Comparison of ENCODE assay signal across 13 cellular contexts in the genomic region with DNA sequence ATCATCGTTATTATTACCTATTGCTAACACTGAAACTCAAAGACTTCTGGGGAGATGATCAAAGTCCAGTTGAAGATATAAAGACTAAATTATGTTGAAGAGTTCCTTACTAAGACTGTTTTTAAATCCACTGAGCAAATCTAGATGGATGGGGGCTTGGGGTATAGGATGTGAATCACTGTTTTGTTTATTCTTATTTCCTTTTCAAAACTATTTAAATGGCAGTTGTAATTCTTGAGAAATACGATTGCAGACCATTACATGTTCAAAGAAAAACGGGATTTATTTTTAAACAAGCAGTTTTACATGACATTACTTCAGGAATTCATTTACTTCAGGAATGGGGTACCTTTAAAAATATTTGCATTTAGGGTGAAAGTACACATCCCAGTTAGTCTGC. TPM values are rescaled to one million over a fixed set of nuclear protein-coding genes. Genes with fewer than 3 reads are reported as not detected.
DNase-seq lines count a peak whose midpoint lies in the region; ATAC-seq and TF ChIP-seq lines count a peak whose summit lies in the region.
"Had no signal": no experiment of that assay in that cellular context is flagged by ENCODE, and none has a peak within 500 bp of the region (broad histone marks: within the 10 kb centered on the region; RNA-seq: fewer than 3 reads in every experiment).

No MANE protein-coding gene starts in this region.

- no TSS peak for BruUV-seq in Panc1 (replicated peaks; lab: Mats Ljungman, UMichigan)

- intact Hi-C loops in heart right ventricle (cut with DNase I) = loop anchor here in 6 of 10 donors (5.0 kb wide), 6 partner anchors 38 to 143 kb away; no protein-coding TSS in a partner anchor
- intact Hi-C loops in cardiac septum (cut with DNase I) = loop anchor here (5.0 kb wide), 1 partner anchor 103 kb away; no protein-coding TSS in a partner anchor
- intact Hi-C loops in Panc1 (cut with micrococcal nuclease; ENCODE audit: unreplicated experiment) = no loop called here
- intact Hi-C loops in dorsolateral prefrontal cortex (cut with DNase I) = loop anchor here (5.0 to 10.0 kb wide), 4 partner anchors 80 to 233 kb away; no protein-coding TSS in a partner anchor

- H3K27ac ChIP-seq in heart right ventricle (peak overlapping the region in 9 of 10 donors; percentile 1 to 92 (median 86)), Panc1 (ENCODE audit: low read length) (peak overlapping the region; percentile 82), dorsolateral prefrontal cortex (peak overlapping the region in 56 of 59 donors; percentile 22 to 97 (median 91)), substantia nigra (ENCODE audit: low read depth, low read length, poor library complexity, severe bottlenecking) (peak overlapping the region; percentile 17)
- H3K27ac ChIP-seq: neutrophil had no signal

- no peak for DNase-seq in heart right ventricle
- no peak for DNase-seq in cardiac septum (ENCODE audit: low spot score)
- no peak for DNase-seq in Panc1 (ENCODE audit: low read depth, low spot score)
- no peak for DNase-seq in dorsolateral prefrontal cortex
- no peak for DNase-seq in substantia nigra (lab: John Stamatoyannopoulos, UW)
- DNase-seq in SK-N-DZ (ENCODE audit: low spot score) = no peak
- DNase-seq: effector memory CD4-positive, alpha-beta T cell; head of caudate nucleus; NCI-H2081; NK-92 treated with Interleukin-12 subunit alpha and Interleukin-12 subunit beta, amount 100 ng/mL, for 24 hours had no signal

- no peaks in the 10 kb centered on the region for H3K36me3 ChIP-seq in heart right ventricle
- H3K36me3 ChIP-seq in Panc1 (ENCODE audit: control insufficient read depth, insufficient read depth, low read length) = no peaks in the 10 kb centered on the region
- H3K36me3 ChIP-seq: neutrophil had no signal

- CTCF ChIA-PET in Panc1 (lab: Charles Lee) = no interaction called here

- H3K4me3 ChIP-seq in heart right ventricle (peak overlapping the region in 7 of 10 donors; percentile 8 to 77 (median 15)), Panc1 (ENCODE audit: low read depth in 2 of 2, low read length in 2 of 2) (peak overlapping the region in 1 of 2 experiments; percentile 15; a peak in 1 of 4 replicates), dorsolateral prefrontal cortex (peak overlapping the region in 57 of 59 donors; percentile 5 to 93 (median 75))

- H3K4me1 ChIP-seq in heart right ventricle (peaks cover 0 to 46% (median 11%) of the 10 kb centered on the region in 9 donors), Panc1 (ENCODE audit: control insufficient read depth, insufficient read depth, low read length) (peaks cover 15% of the 10 kb centered on the region; the same call in 1 of the 2 replicates)

- in situ Hi-C loops in Panc1 (cut with HindIII; ENCODE audit: low pct_unique_long_range_greater_than_20kb, low sequenced_read_pairs) = no loop called here

- no peaks in the 10 kb centered on the region for H3K9me3 ChIP-seq in heart right ventricle
- no peaks in the 10 kb centered on the region for H3K9me3 ChIP-seq in Panc1 (ENCODE audit: control insufficient read depth, insufficient read depth, low read depth, low read length)
- H3K9me3 ChIP-seq: neutrophil had no signal

- ATAC-seq in heart right ventricle = no peak
- ATAC-seq in Panc1 = no peak
- ATAC-seq in HG03196 (IDR thresholded peaks at IDR 0.05; ENCODE audit: unreplicated experiment) = no peak
- ATAC-seq in HG02840 (IDR thresholded peaks at IDR 0.05; ENCODE audit: low FRiP score, unreplicated experiment) = no peak

- TF ChIP-seq CTCF in heart right ventricle (IDR thresholded peaks at IDR 0.05) (no peak), Panc1 (IDR thresholded peaks at IDR 0.05) (no peak), dorsolateral prefrontal cortex (IDR thresholded peaks at IDR 0.05 in 54 of 56, conservative IDR thresholded peaks at IDR 0.05 in 2 of 56; ENCODE audit: low read depth in 1 of 56, partially characterized antibody in 56 of 56) (no peak)

- POLR2A ChIA-PET in Panc1 (lab: Charles Lee) = no interaction called here

- 36 to 53% methylated on average over 3 of the region's 3 CpGs for WGBS in heart right ventricle, 2 donors

- H3K27me3 ChIP-seq in heart right ventricle = peaks cover 0 to 61% (median 19%) of the 10 kb centered on the region in 7 donors
- no peaks in the 10 kb centered on the region for H3K27me3 ChIP-seq in Panc1 (ENCODE audit: control insufficient read depth, insufficient read depth, low read length)
- peaks cover 0 to 10% (median 0%) of the 10 kb centered on the region in 45 donors for H3K27me3 ChIP-seq in dorsolateral prefrontal cortex

RNA-seq across cellular contexts. Expression of a gene that starts 4.3 kb away (rescaled TPM):
- total RNA-seq in heart right ventricle = 10 to 100 TPM in 2 of 10 donors, 1 to 10 TPM in 8; 4.2 to 13.4 (median 6.8) TPM
- polyA plus RNA-seq in heart right ventricle = 1 to 10 TPM; 2.9 to 8.6 TPM
- 8.2 TPM for total RNA-seq in cardiac septum
- 4.7 TPM for total RNA-seq in Panc1 (2021; ENCODE audit: unreplicated experiment)
- polyA plus RNA-seq in Panc1 (2012; ENCODE audit: insufficient read length) = 2.9 TPM
- 100 to 1,000 TPM in 52 of 120 experiments, 10 to 100 TPM in 68; 42.2 to 182 (median 97.5) TPM for total RNA-seq in dorsolateral prefrontal cortex
- 0.97 and 1.2 TPM in 2 replicates for polyA plus RNA-seq in SK-N-DZ (2014; cell fraction: cytosol; rRNA removed)
- polyA plus RNA-seq in SK-N-DZ (2014; cell fraction: nucleus; rRNA removed) = 1.3 and 1.4 TPM in 2 replicates

Comparison
In these comparisons a context has a peak if more than half of its experiments do, and no peak if none do; other contexts are left out.
1. H3K27ac ChIP-seq: peak in every context shown above with its lines; median percentile 91 in dorsolateral prefrontal cortex; 86 in heart right ventricle; 82 in Panc1; 17 in substantia nigra.